ENCODE assay signal across 18 cellular contexts in genomic region chr2:46167406-46167805, GRCh38.
DNase-seq lines count a peak whose midpoint lies in the region; ATAC-seq and TF ChIP-seq lines count a peak whose summit lies in the region.
"Had no signal": no experiment of that assay in that cellular context is flagged by ENCODE, and none has a peak within 500 bp of the region (broad histone marks: within the 10 kb centered on the region; RNA-seq: fewer than 3 reads in every experiment).

No MANE protein-coding gene starts in this region.

- H2AK5ac ChIP-seq in mesenchymal stem cell (ENCODE audit: low read length, severe bottlenecking) = peak overlapping the region; percentile 40

- peaks cover 79% of the 10 kb centered on the region for H3K4me1 Mint-ChIP-seq in HFFc6 (ENCODE audit: low read depth)

- ATAC-seq in HG03045 (IDR thresholded peaks at IDR 0.05; ENCODE audit: unreplicated experiment) = no peak
- no peak for ATAC-seq in upper lobe of right lung
- ATAC-seq: HepG2 had no signal

- peak overlapping the region; percentile 36 for H4K8ac ChIP-seq in mesenchymal stem cell (ENCODE audit: low read length)

- H3K4me3 Mint-ChIP-seq in HFFc6 = peak overlapping the region; percentile 22; the same call in 1 of the 2 replicates

- H3K4me1 ChIP-seq in mesenchymal stem cell (ENCODE audit: control insufficient read depth, insufficient read depth, low read depth, low read length) (peaks cover 43% of the 10 kb centered on the region), upper lobe of right lung (peaks cover 31% of the 10 kb centered on the region)

- no peak overlapping the region for H3K4me3 ChIP-seq in mesenchymal stem cell (ENCODE audit: insufficient read depth in 1 of 2, low read depth in 1 of 2, low read length in 2 of 2)
- H3K4me3 ChIP-seq in upper lobe of right lung = no peak overlapping the region
- H3K4me3 ChIP-seq: SJSA1 had no signal

- 96% methylated on average over 6 of the region's 9 CpGs for WGBS in mesenchymal stem cell

- H3K27ac Mint-ChIP-seq in HFFc6 = no peak overlapping the region

- intact Hi-C loops in upper lobe of right lung (cut with DNase I) = no loop called here

- no peak overlapping the region for H2AFZ ChIP-seq in mesenchymal stem cell (ENCODE audit: low read depth, low read length)

- H3K36me3 ChIP-seq in mesenchymal stem cell (ENCODE audit: control insufficient read depth in 1 of 2, insufficient read depth in 2 of 2, low read depth in 1 of 2, low read length in 2 of 2) (peaks cover 8 to 20% of the 10 kb centered on the region in 2 experiments), upper lobe of right lung (no peaks in the 10 kb centered on the region)

- peak overlapping the region; percentile 78 for H4K91ac ChIP-seq in mesenchymal stem cell (ENCODE audit: low read length)

- no peak overlapping the region for H3K9ac ChIP-seq in mesenchymal stem cell (ENCODE audit: low read length)
- H3K9ac ChIP-seq: KMS-11 had no signal

- H3K27ac ChIP-seq in mesenchymal stem cell (ENCODE audit: low read length, poor library complexity, severe bottlenecking) = no peak overlapping the region
- no peak overlapping the region for H3K27ac ChIP-seq in upper lobe of right lung
- H3K27ac ChIP-seq: KMS-11, SJSA1 had no signal

- no peak overlapping the region for H3K4me2 ChIP-seq in mesenchymal stem cell (ENCODE audit: low read length, poor library complexity, severe bottlenecking)
- H3K4me2 ChIP-seq: KMS-11 had no signal

- H3K79me1 ChIP-seq in mesenchymal stem cell (replicated peaks; ENCODE audit: low read length, poor library complexity, severe bottlenecking) = no peaks in the 10 kb centered on the region

- no peak overlapping the region for H2BK120ac ChIP-seq in mesenchymal stem cell (ENCODE audit: low read depth, low read length)

- H3K4ac ChIP-seq in mesenchymal stem cell (ENCODE audit: low read depth in 1 of 2, low read length in 2 of 2) = no peak overlapping the region

- DNase-seq in A172 (ENCODE audit: low spot score) (peak; percentile 65), HFFc6 (no peak), amniotic epithelial cell (ENCODE audit: low read depth) (peak; percentile 40), mesenchymal stem cell (no peak), activated gamma-delta T cell (lab: John Stamatoyannopoulos, UW) (no peak), NCI-H1048 (lab: John Stamatoyannopoulos, UW) (no peak), upper lobe of right lung (no peak)
- DNase-seq: C1 segment of cervical spinal cord; DND-41; NCI-H1105 treated with DMSO at 0.1 percent for 48 hours; NCI-H1694 treated with DMSO at 0.1 percent for 48 hours; NCI-H69; NK-92 treated with Interleukin-12 subunit alpha and Interleukin-12 subunit beta, amount 100 ng/mL, for 24 hours; OCI-M1 had no signal

- H3K18ac ChIP-seq in mesenchymal stem cell (ENCODE audit: low read depth in 1 of 2, low read length in 2 of 2) = no peak overlapping the region

- no peaks in the 10 kb centered on the region for H3K27me3 ChIP-seq in mesenchymal stem cell (ENCODE audit: control insufficient read depth in 1 of 2, insufficient read depth in 1 of 2, low read length in 2 of 2)
- no peaks in the 10 kb centered on the region for H3K27me3 ChIP-seq in upper lobe of right lung
- H3K27me3 ChIP-seq: SJSA1 had no signal

- H2BK5ac ChIP-seq in mesenchymal stem cell (ENCODE audit: low read depth, low read length, poor library complexity, severe bottlenecking) = no peak overlapping the region

- H3K27me3 Mint-ChIP-seq in HFFc6 (ENCODE audit: insufficient read depth) = peaks cover 4% of the 10 kb centered on the region

- H2BK12ac ChIP-seq in mesenchymal stem cell (ENCODE audit: low read length in 2 of 2) = no peak overlapping the region

- H3K36me3 Mint-ChIP-seq in HFFc6 (ENCODE audit: low read depth) = no peaks in the 10 kb centered on the region

- no peak overlapping the region for H2BK15ac ChIP-seq in mesenchymal stem cell (ENCODE audit: low read depth, poor library complexity, severe bottlenecking)

- peak overlapping the region in 1 of 2 experiments; percentile 22 for H3K14ac ChIP-seq in mesenchymal stem cell (ENCODE audit: low read length in 2 of 2)

- H3K23ac ChIP-seq in mesenchymal stem cell (ENCODE audit: low read length in 2 of 2) = no peak overlapping the region

- H3K9me3 Mint-ChIP-seq in HFFc6 = no peaks in the 10 kb centered on the region

- TF ChIP-seq CTCF in HFFc6 (IDR thresholded peaks at IDR 0.05) (no peak), upper lobe of right lung (IDR thresholded peaks at IDR 0.05) (no peak)

- H3K9me3 ChIP-seq in mesenchymal stem cell (ENCODE audit: control insufficient read depth, low read length) (no peaks in the 10 kb centered on the region), upper lobe of right lung (no peaks in the 10 kb centered on the region)
- H3K9me3 ChIP-seq: SJSA1 had no signal

Comparison
In these comparisons a context has a peak if more than half of its experiments do, and no peak if none do; other contexts are left out.
1. DNase-seq: peak in A172 (single experiment) and amniotic epithelial cell (single experiment); none in HFFc6 (single experiment), mesenchymal stem cell (single experiment), activated gamma-delta T cell (single experiment), NCI-H1048 (single experiment) and upper lobe of right lung (single experiment).